In genomic region chr15:33700695-33701303, GRCh38 we compare ENCODE assay signal across 8 cellular contexts.
DNase-seq lines count a peak whose midpoint lies in the region; ATAC-seq and TF ChIP-seq lines count a peak whose summit lies in the region.

No MANE protein-coding gene starts in this region.

- H3K4me1 ChIP-seq in CD4-positive, alpha-beta memory T cell (ENCODE audit: insufficient read depth, low read length), result no peaks in the 10 kb centered on the region
- 0 out of 2 replicates have a peak, but pooled peaks cover 4% of the 10 kb centered on the region for H3K4me1 ChIP-seq in MM.1S (ENCODE audit: low read length)
- no peaks in the 10 kb centered on the region for H3K4me1 ChIP-seq in ascending aorta
- no peaks in the 10 kb centered on the region for H3K4me1 ChIP-seq in hepatocyte (ENCODE audit: insufficient read depth)
- peaks cover 6 to 12% of the 10 kb centered on the region in 2 donors for H3K4me1 ChIP-seq in gastrocnemius medialis

- TF ChIP-seq POLR2A in gastrocnemius medialis (IDR thresholded peaks at IDR 0.05), result no peak

- DNase-seq in CD4-positive, alpha-beta memory T cell, result peak; percentile 33 to 51 (median 42)
- DNase-seq in MM.1S (peak; percentile 74), T-helper 2 cell (peak in 4 of 5 experiments; percentile 12 to 56 (median 33)), ascending aorta (ENCODE audit: low spot score in 2 of 2) (peak; percentile 11 to 80), hepatocyte (ENCODE audit: low spot score) (peak; percentile 82), gastrocnemius medialis (peak; percentile 32 to 69)

- intact Hi-C loops in CD4-positive, alpha-beta memory T cell (cut with micrococcal nuclease), result loop anchor here (1.0 kb wide), 2 partner anchors 484 to 1038 kb away; no protein-coding TSS in a partner anchor
- intact Hi-C loops in ascending aorta (cut with DNase I) (loop anchor here (2.0 kb wide), 2 partner anchors 392 to 408 kb away; no protein-coding TSS in a partner anchor), gastrocnemius medialis (cut with DNase I; ENCODE audit: low total_unique reads) (loop anchor here (1.0 to 2.0 kb wide), 3 partner anchors 20 to 408 kb away; no protein-coding TSS in a partner anchor)

- ATAC-seq in GM21381 (IDR thresholded peaks at IDR 0.05; ENCODE audit: unreplicated experiment) (peak; percentile 70), gastrocnemius medialis (peak; percentile 94 to 96), GM21390 (IDR thresholded peaks at IDR 0.05; ENCODE audit: unreplicated experiment) (no peak)

- H3K27ac Mint-ChIP-seq in CD4-positive, alpha-beta memory T cell, result no peak overlapping the region

- no peaks in the 10 kb centered on the region for H3K27me3 ChIP-seq in CD4-positive, alpha-beta memory T cell (ENCODE audit: insufficient read depth, low read length)
- H3K27me3 ChIP-seq in MM.1S (replicated peaks; ENCODE audit: insufficient read depth, low read length) (no peaks in the 10 kb centered on the region), ascending aorta (no peaks in the 10 kb centered on the region), hepatocyte (peaks cover 11% of the 10 kb centered on the region), gastrocnemius medialis (no peaks in the 10 kb centered on the region)

- H3K27me3 Mint-ChIP-seq in CD4-positive, alpha-beta memory T cell, result peaks cover 2 to 9% of the 10 kb centered on the region in 2 donors

- H3K4me1 Mint-ChIP-seq in CD4-positive, alpha-beta memory T cell, result peaks cover 0 to 4% (median under 1%) of the 10 kb centered on the region in 4 donors

- no peaks in the 10 kb centered on the region for H3K9me3 Mint-ChIP-seq in CD4-positive, alpha-beta memory T cell

- H3K4me3 ChIP-seq in CD4-positive, alpha-beta memory T cell (ENCODE audit: low read length in 2 of 2), result no peak overlapping the region
- 0 out of 2 replicates have a peak overlapping the region, but pooled peaks have one; percentile 5 for H3K4me3 ChIP-seq in MM.1S (ENCODE audit: low read length)
- no peak overlapping the region for H3K4me3 ChIP-seq in ascending aorta
- H3K4me3 ChIP-seq in hepatocyte, result no peak overlapping the region
- no peak overlapping the region for H3K4me3 ChIP-seq in gastrocnemius medialis

- no peaks in the 10 kb centered on the region for H3K36me3 Mint-ChIP-seq in CD4-positive, alpha-beta memory T cell

- no peaks in the 10 kb centered on the region for H3K9me2 ChIP-seq in MM.1S (replicated peaks; ENCODE audit: insufficient read depth, low read length)
- no peaks in the 10 kb centered on the region for H3K9me2 ChIP-seq in hepatocyte (replicated peaks; ENCODE audit: insufficient read depth)

- in situ Hi-C loops in gastrocnemius medialis (cut with MboI; ENCODE audit: low sequenced_read_pairs in 4 of 4), result loop anchor here in 2 of 4 donors (5.0 to 10.0 kb wide), 2 partner anchors 403 to 616 kb away; no protein-coding TSS in a partner anchor

- H3K27ac ChIP-seq in CD4-positive, alpha-beta memory T cell (ENCODE audit: low read depth, low read length), result no peak overlapping the region
- no peak overlapping the region for H3K27ac ChIP-seq in MM.1S (ENCODE audit: low read length)
- no peak overlapping the region for H3K27ac ChIP-seq in ascending aorta
- H3K27ac ChIP-seq in hepatocyte, result no peak overlapping the region
- no peak overlapping the region for H3K27ac ChIP-seq in gastrocnemius medialis

- H2AFZ ChIP-seq in MM.1S (ENCODE audit: low read length) (peak overlapping the region; percentile 24; the same call in 1 of the 2 replicates), hepatocyte (no peak overlapping the region)

- H3K4me3 Mint-ChIP-seq in CD4-positive, alpha-beta memory T cell, result no peak overlapping the region

- H3K79me2 ChIP-seq in MM.1S (ENCODE audit: low read length) (no peaks in the 10 kb centered on the region), hepatocyte (no peaks in the 10 kb centered on the region)

- POLR2A ChIA-PET in CD4-positive, alpha-beta memory T cell (lab: Charles Lee; ENCODE audit: partially characterized antibody), result no interaction called here

- peak; percentile 95 for TF ChIP-seq CTCF in MM.1S (IDR thresholded peaks at IDR 0.05; ENCODE audit: low read length)
- TF ChIP-seq CTCF in ascending aorta (IDR thresholded peaks at IDR 0.05), result peak; percentile 73 to 93 (median 93)
- TF ChIP-seq CTCF in hepatocyte (IDR thresholded peaks at IDR 0.05; ENCODE audit: poor library complexity), result peak; percentile 97
- peak; percentile 71 to 88 (median 86) for TF ChIP-seq CTCF in gastrocnemius medialis (IDR thresholded peaks at IDR 0.05 in 4 of 5, conservative IDR thresholded peaks at IDR 0.05 in 1 of 5)

- no peaks in the 10 kb centered on the region for H3K36me3 ChIP-seq in CD4-positive, alpha-beta memory T cell (ENCODE audit: insufficient read depth, low read length)
- H3K36me3 ChIP-seq in MM.1S (replicated peaks; ENCODE audit: insufficient read depth, low read length), result no peaks in the 10 kb centered on the region
- H3K36me3 ChIP-seq in ascending aorta, result no peaks in the 10 kb centered on the region
- no peaks in the 10 kb centered on the region for H3K36me3 ChIP-seq in hepatocyte (replicated peaks; ENCODE audit: insufficient read depth, low read depth)
- no peaks in the 10 kb centered on the region for H3K36me3 ChIP-seq in gastrocnemius medialis

- no peak overlapping the region for H3K9ac ChIP-seq in MM.1S (ENCODE audit: low read length)

- no peaks in the 10 kb centered on the region for H4K20me1 ChIP-seq in MM.1S (ENCODE audit: insufficient read depth, low read length)
- H4K20me1 ChIP-seq in hepatocyte (ENCODE audit: insufficient read depth, poor library complexity, severe bottlenecking), result no peaks in the 10 kb centered on the region

- H3K9me3 ChIP-seq in CD4-positive, alpha-beta memory T cell (ENCODE audit: control insufficient read depth in 1 of 2, low read length in 2 of 2), result no peaks in the 10 kb centered on the region
- H3K9me3 ChIP-seq in MM.1S (replicated peaks; ENCODE audit: insufficient read depth, low read length) (no peaks in the 10 kb centered on the region), ascending aorta (no peaks in the 10 kb centered on the region), hepatocyte (ENCODE audit: low read depth) (no peaks in the 10 kb centered on the region), gastrocnemius medialis (no peaks in the 10 kb centered on the region)

- H3F3A ChIP-seq in MM.1S (ENCODE audit: insufficient read depth, low read length), result no peaks in the 10 kb centered on the region

- CTCF ChIA-PET in CD4-positive, alpha-beta memory T cell (lab: Charles Lee; ENCODE audit: partially characterized antibody), result interaction anchor here (0.7 to 3.1 kb wide), 22 partner anchors 10 to 1050 kb away, joined by 3 to 30 read pairs (median 5); no protein-coding TSS in a partner anchor

- H3K4me2 ChIP-seq in MM.1S (ENCODE audit: low read depth, low read length) (peak overlapping the region; percentile 26; the same call in 1 of the 2 replicates), hepatocyte (no peak overlapping the region)

- 25% methylated on average over 19 of the region's 19 CpGs for WGBS in hepatocyte (ENCODE audit: low lambda C conversion rate, missing lambda C conversion rate)
